Comparison of ENCODE assay signal across 17 cellular contexts in the genomic region with DNA sequence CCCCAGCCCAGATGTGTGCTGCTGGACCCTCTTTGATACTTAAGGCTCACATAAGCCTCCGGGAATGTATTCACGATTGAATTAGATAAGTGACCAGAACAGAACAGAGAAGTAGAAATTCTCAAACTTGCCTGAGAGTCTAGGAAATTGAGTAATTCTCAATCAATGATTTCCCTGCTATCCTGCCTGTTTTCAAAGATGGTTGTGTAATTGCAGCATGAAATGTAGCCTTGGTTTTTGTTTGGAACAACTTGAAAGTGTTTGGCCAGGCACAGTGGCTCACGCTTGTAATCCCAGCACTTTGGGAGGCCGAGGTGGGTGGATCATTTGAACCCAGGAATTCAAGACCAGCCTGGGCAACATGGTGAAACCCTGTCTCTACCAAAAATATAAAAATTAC. TPM values are rescaled to one million over a fixed set of nuclear protein-coding genes. Genes with fewer than 3 reads are reported as not detected.
DNase-seq lines count a peak whose midpoint lies in the region; FAIRE-seq and TF ChIP-seq lines count a peak whose summit lies in the region.
"Had no signal": no experiment of that assay in that cellular context is flagged by ENCODE, and none has a peak within 500 bp of the region (broad histone marks: within the 10 kb centered on the region; RNA-seq: fewer than 3 reads in every experiment).

No MANE protein-coding gene starts in this region.

- FAIRE-seq in D721Med (lab: Jason Lieb, UNC) = no peak

- H3K27ac ChIP-seq in neutrophil = peak overlapping the region; percentile 31
- H3K27ac ChIP-seq: colonic mucosa, neural progenitor cell had no signal

- TF ChIP-seq CTCF in CD14-positive monocyte (IDR thresholded peaks at IDR 0.05) (no peak), HFFc6 (IDR thresholded peaks at IDR 0.05) (no peak), neutrophil (IDR thresholded peaks at IDR 0.05) (no peak), D721Med (IDR thresholded peaks at IDR 0.05; ENCODE audit: insufficient read depth, missing control alignments) (no peak)

- H3K9me3 Mint-ChIP-seq in CD14-positive monocyte = no peaks in the 10 kb centered on the region
- H3K9me3 Mint-ChIP-seq in HFFc6 = peaks cover 7% of the 10 kb centered on the region
- H3K9me3 Mint-ChIP-seq: neural progenitor cell, WTC11 had no signal

- peaks cover 40% of the 10 kb centered on the region for H3K36me3 ChIP-seq in neutrophil

- H3K4me3 Mint-ChIP-seq in CD14-positive monocyte (no peak overlapping the region), HFFc6 (no peak overlapping the region)
- H3K4me3 Mint-ChIP-seq: neural progenitor cell, WTC11 had no signal

- no peaks in the 10 kb centered on the region for H3K27me3 ChIP-seq in neutrophil
- H3K27me3 ChIP-seq: colonic mucosa, neural progenitor cell had no signal

- H3K4me3 ChIP-seq in neutrophil (ENCODE audit: low read depth in 1 of 2, low read length in 1 of 2) = no peak overlapping the region
- H3K4me3 ChIP-seq: colonic mucosa, lung, neural progenitor cell had no signal

- intact Hi-C loops in CD14-positive monocyte (cut with micrococcal nuclease) = no loop called here

- H3K27ac Mint-ChIP-seq in CD14-positive monocyte = peak overlapping the region in 5 of 7 donors; percentile 2 to 75 (median 37)
- H3K27ac Mint-ChIP-seq in HFFc6 = peak overlapping the region; percentile 82
- H3K27ac Mint-ChIP-seq: neural progenitor cell had no signal

- DNase-seq in CD14-positive monocyte (ENCODE audit: low spot score) (no peak), HFFc6 (no peak), fibroblast of peridontal ligament (ENCODE audit: extremely low read depth) (peak; percentile 29), D721Med (ENCODE audit: insufficient read length, low spot score) (no peak), SHP77 (lab: John Stamatoyannopoulos, UW) (no peak), ACHN (no peak)
- DNase-seq: activated CD8-positive, alpha-beta memory T cell treated with anti-CD3 and anti-CD28 coated beads, Interleukin-2, amount 50 U/mL, for 48 hours; colonic mucosa; DND-41; GOT3; NCI-H1694 treated with DMSO at 0.1 percent for 48 hours; NCI-H526 treated with DMSO at 0.1 percent for 48 hours; PC-3 had no signal

- H3K27me3 Mint-ChIP-seq in CD14-positive monocyte (ENCODE audit: low read depth in 3 of 3) = peaks cover 0 to 2% (median 0%) of the 10 kb centered on the region in 3 donors
- no peaks in the 10 kb centered on the region for H3K27me3 Mint-ChIP-seq in HFFc6 (ENCODE audit: insufficient read depth)

- H3K9me3 ChIP-seq in neutrophil = no peaks in the 10 kb centered on the region
- H3K9me3 ChIP-seq: colonic mucosa had no signal

- peaks cover 22% of the 10 kb centered on the region for H3K4me1 Mint-ChIP-seq in CD14-positive monocyte
- peaks cover 23% of the 10 kb centered on the region for H3K4me1 Mint-ChIP-seq in HFFc6 (ENCODE audit: low read depth)
- H3K4me1 Mint-ChIP-seq: neural progenitor cell, WTC11 had no signal

- H3K4me1 ChIP-seq in neutrophil (ENCODE audit: control insufficient read depth in 1 of 2, insufficient read depth in 1 of 2, low read depth in 1 of 2, low read length in 1 of 2) = peaks cover 10 to 12% of the 10 kb centered on the region in 2 experiments
- H3K4me1 ChIP-seq: colonic mucosa, neural progenitor cell had no signal

- in situ Hi-C loops in ACHN (cut with HindIII; ENCODE audit: low pct_ligation_motif_present, low pct_unique_long_range_greater_than_20kb, low sequenced_read_pairs) = no loop called here

- peaks cover 52 to 84% of the 10 kb centered on the region in 2 donors for H3K36me3 Mint-ChIP-seq in CD14-positive monocyte
- H3K36me3 Mint-ChIP-seq in HFFc6 (ENCODE audit: low read depth) = peaks cover 34% of the 10 kb centered on the region

RNA-seq across cellular contexts. Expression of gene TNIP2, which starts 41.2 kb away (rescaled TPM):
- polyA plus RNA-seq in CD14-positive monocyte = 10 to 100 TPM; 27.6 to 28.2 TPM
- total RNA-seq in HFFc6 (2021; fragmentation: NEBNext Ultra II Directional; extraction: Animal tissue kit (Norgen Biotek cat#: 25700)) = 10 to 100 TPM; 28.6 to 32.0 (median 30.9) TPM
